7 cellular contexts compared by ENCODE assay signal in genomic region chr10:102119417-102120141, GRCh38. TPM values are rescaled to one million over a fixed set of nuclear protein-coding genes. Genes with fewer than 3 reads are reported as not detected.
A peak's percentile ranks its signal among the peaks of the same experiment; 100 is the strongest.
DNase-seq lines count a peak whose midpoint lies in the region; ATAC-seq and TF ChIP-seq lines count a peak whose summit lies in the region.

No MANE protein-coding gene starts in this region.

- no peak for TF ChIP-seq RAD21 in liver (IDR thresholded peaks at IDR 0.05)

- H3K27ac ChIP-seq in ectodermal cell (ENCODE audit: insufficient read depth, low read depth, low read length, poor library complexity, severe bottlenecking) (peak overlapping the region; percentile 88), liver (ENCODE audit: low read depth in 1 of 2, low read length in 2 of 2) (peak overlapping the region; percentile 91 to 93)

- peak overlapping the region; percentile 49 to 58 for H3K9ac ChIP-seq in liver (ENCODE audit: low read depth in 1 of 2, low read length in 2 of 2)

- H3K9me3 ChIP-seq in ectodermal cell (ENCODE audit: control insufficient read depth, low read length) (no peaks in the 10 kb centered on the region), liver (ENCODE audit: control insufficient read depth in 4 of 4, low read length in 3 of 4) (no peaks in the 10 kb centered on the region)

- H3K27me3 ChIP-seq in GM06990 (replicated peaks; ENCODE audit: control insufficient read depth, insufficient read depth, low read length), result no peaks in the 10 kb centered on the region
- H3K27me3 ChIP-seq in ectodermal cell (ENCODE audit: control insufficient read depth, insufficient read depth, low read length, poor library complexity, severe bottlenecking), result no peaks in the 10 kb centered on the region
- H3K27me3 ChIP-seq in liver (ENCODE audit: control insufficient read depth in 4 of 4, insufficient read depth in 4 of 4, low read length in 3 of 4), result no peaks in the 10 kb centered on the region

- peak overlapping the region; percentile 93 for H3K4me3 ChIP-seq in GM06990 (replicated peaks; ENCODE audit: low read depth, low read length)
- H3K4me3 ChIP-seq in ectodermal cell (ENCODE audit: insufficient read depth, low read depth, low read length), result peak overlapping the region; percentile 83
- H3K4me3 ChIP-seq in liver (ENCODE audit: low read depth in 1 of 3, low read length in 3 of 3), result peak overlapping the region; percentile 68 to 89 (median 83)

- WGBS in ectodermal cell, 2 experiments, result 1% methylated on average over 22 of the region's 22 CpGs
- WGBS in liver, result 5% methylated on average over 22 of the region's 22 CpGs

- H3K36me3 ChIP-seq in GM06990 (ENCODE audit: control insufficient read depth, insufficient read depth, low read length), result no peaks in the 10 kb centered on the region; the same call in 1 of the 2 replicates
- H3K36me3 ChIP-seq in ectodermal cell (ENCODE audit: control insufficient read depth, insufficient read depth, low read length), result no peaks in the 10 kb centered on the region
- H3K36me3 ChIP-seq in liver (ENCODE audit: control insufficient read depth in 4 of 4, insufficient read depth in 3 of 4, low read depth in 1 of 4, low read length in 3 of 4), result no peaks in the 10 kb centered on the region

- H3K4me1 ChIP-seq in ectodermal cell (ENCODE audit: control insufficient read depth, insufficient read depth, low read length), result peaks cover 58% of the 10 kb centered on the region
- H3K4me1 ChIP-seq in liver (ENCODE audit: control insufficient read depth in 4 of 4, insufficient read depth in 4 of 4, low read length in 3 of 4), result peaks cover 11 to 56% (median 41%) of the 10 kb centered on the region in 4 donors

- no peak for ATAC-seq in HG03521 (IDR thresholded peaks at IDR 0.05; ENCODE audit: unreplicated experiment)

- DNase-seq in GM06990 (ENCODE audit: extremely low read depth, insufficient read length), result peak; percentile 55
- peak; percentile 25 for DNase-seq in LoVo (ENCODE audit: low spot score)
- peak; percentile 29 to 39 for DNase-seq in activated CD4-positive, alpha-beta T cell treated with anti-CD3 and anti-CD28 coated beads for 4 hours
- peak in 2 of 3 donors; percentile 32 to 57 for DNase-seq in stimulated activated CD4-positive, alpha-beta T cell treated with anti-CD3 and anti-CD28 coated beads, TNF-alpha, amount 100 ng/mL, for 48 hours (ENCODE audit: low read depth in 3 of 3)

- no peak for TF ChIP-seq CTCF in GM06990 (IDR thresholded peaks at IDR 0.05; ENCODE audit: insufficient read depth, low read length, poor library complexity, severe bottlenecking)
- TF ChIP-seq CTCF in liver (IDR thresholded peaks at IDR 0.05; ENCODE audit: low read depth, low read length, missing input control), result no peak

TF ChIP-seq in liver, 16 proteins besides CTCF, POLR2A, EP300 and RAD21:
- TF ChIP-seq, protein P1, sequence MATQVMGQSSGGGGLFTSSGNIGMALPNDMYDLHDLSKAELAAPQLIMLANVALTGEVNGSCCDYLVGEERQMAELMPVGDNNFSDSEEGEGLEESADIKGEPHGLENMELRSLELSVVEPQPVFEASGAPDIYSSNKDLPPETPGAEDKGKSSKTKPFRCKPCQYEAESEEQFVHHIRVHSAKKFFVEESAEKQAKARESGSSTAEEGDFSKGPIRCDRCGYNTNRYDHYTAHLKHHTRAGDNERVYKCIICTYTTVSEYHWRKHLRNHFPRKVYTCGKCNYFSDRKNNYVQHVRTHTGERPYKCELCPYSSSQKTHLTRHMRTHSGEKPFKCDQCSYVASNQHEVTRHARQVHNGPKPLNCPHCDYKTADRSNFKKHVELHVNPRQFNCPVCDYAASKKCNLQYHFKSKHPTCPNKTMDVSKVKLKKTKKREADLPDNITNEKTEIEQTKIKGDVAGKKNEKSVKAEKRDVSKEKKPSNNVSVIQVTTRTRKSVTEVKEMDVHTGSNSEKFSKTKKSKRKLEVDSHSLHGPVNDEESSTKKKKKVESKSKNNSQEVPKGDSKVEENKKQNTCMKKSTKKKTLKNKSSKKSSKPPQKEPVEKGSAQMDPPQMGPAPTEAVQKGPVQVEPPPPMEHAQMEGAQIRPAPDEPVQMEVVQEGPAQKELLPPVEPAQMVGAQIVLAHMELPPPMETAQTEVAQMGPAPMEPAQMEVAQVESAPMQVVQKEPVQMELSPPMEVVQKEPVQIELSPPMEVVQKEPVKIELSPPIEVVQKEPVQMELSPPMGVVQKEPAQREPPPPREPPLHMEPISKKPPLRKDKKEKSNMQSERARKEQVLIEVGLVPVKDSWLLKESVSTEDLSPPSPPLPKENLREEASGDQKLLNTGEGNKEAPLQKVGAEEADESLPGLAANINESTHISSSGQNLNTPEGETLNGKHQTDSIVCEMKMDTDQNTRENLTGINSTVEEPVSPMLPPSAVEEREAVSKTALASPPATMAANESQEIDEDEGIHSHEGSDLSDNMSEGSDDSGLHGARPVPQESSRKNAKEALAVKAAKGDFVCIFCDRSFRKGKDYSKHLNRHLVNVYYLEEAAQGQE (IDR thresholded peaks at IDR 0.05), result no peak
- TF ChIP-seq ATF3 (IDR thresholded peaks at IDR 0.05), result no peak
- no peak for TF ChIP-seq HNF4G (IDR thresholded peaks at IDR 0.05)
- no peak for TF ChIP-seq GABPA (IDR thresholded peaks at IDR 0.05 in 1 of 2, conservative IDR thresholded peaks at IDR 0.05 in 1 of 2)
- TF ChIP-seq YY1 (IDR thresholded peaks at IDR 0.05), result no peak
- TF ChIP-seq FOXA1 (IDR thresholded peaks at IDR 0.05), result no peak
- TF ChIP-seq HNF4A (conservative IDR thresholded peaks at IDR 0.05), result peak in 1 of 2 donors; percentile 42
- TF ChIP-seq NR2F2 (IDR thresholded peaks at IDR 0.05), result no peak
- TF ChIP-seq SP1 (IDR thresholded peaks at IDR 0.05), result peak; percentile 55
- no peak for TF ChIP-seq JUND (IDR thresholded peaks at IDR 0.05)
- TF ChIP-seq FOXA2 (IDR thresholded peaks at IDR 0.05), result no peak
- no peak for TF ChIP-seq TAF1 (conservative IDR thresholded peaks at IDR 0.05)
- no peak for TF ChIP-seq RXRA (IDR thresholded peaks at IDR 0.05)
- TF ChIP-seq, protein P2, sequence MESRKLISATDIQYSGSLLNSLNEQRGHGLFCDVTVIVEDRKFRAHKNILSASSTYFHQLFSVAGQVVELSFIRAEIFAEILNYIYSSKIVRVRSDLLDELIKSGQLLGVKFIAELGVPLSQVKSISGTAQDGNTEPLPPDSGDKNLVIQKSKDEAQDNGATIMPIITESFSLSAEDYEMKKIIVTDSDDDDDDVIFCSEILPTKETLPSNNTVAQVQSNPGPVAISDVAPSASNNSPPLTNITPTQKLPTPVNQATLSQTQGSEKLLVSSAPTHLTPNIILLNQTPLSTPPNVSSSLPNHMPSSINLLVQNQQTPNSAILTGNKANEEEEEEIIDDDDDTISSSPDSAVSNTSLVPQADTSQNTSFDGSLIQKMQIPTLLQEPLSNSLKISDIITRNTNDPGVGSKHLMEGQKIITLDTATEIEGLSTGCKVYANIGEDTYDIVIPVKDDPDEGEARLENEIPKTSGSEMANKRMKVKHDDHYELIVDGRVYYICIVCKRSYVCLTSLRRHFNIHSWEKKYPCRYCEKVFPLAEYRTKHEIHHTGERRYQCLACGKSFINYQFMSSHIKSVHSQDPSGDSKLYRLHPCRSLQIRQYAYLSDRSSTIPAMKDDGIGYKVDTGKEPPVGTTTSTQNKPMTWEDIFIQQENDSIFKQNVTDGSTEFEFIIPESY (IDR thresholded peaks at IDR 0.05), result no peak
- TF ChIP-seq EGR1 (IDR thresholded peaks at IDR 0.05; ENCODE audit: low read depth in 2 of 2), result no peak
- TF ChIP-seq MAX (IDR thresholded peaks at IDR 0.05), result no peak

RNA-seq across cellular contexts. Expression of gene LDB1, which starts 0.6 kb away (rescaled TPM):
- polyA plus RNA-seq in ectodermal cell (2013, experiment 1 of 4), result 153 TPM
- 154 TPM for polyA plus RNA-seq in ectodermal cell (2013, experiment 2 of 4)
- 123 TPM for polyA plus RNA-seq in ectodermal cell (2013, experiment 3 of 4)
- polyA plus RNA-seq in ectodermal cell (2013, experiment 4 of 4), result 130 TPM
- total RNA-seq in liver, result 10 to 100 TPM; 11.9 to 51.9 TPM
- 1 to 10 TPM; 2.4 to 8.6 TPM for polyA plus RNA-seq in liver

RNA-seq across cellular contexts. Expression of gene PPRC1, which starts 13.3 kb away (rescaled TPM):
- 43.4 TPM for polyA plus RNA-seq in ectodermal cell (2013, experiment 1 of 4)
- polyA plus RNA-seq in ectodermal cell (2013, experiment 2 of 4), result 49.1 TPM
- 31.6 TPM for polyA plus RNA-seq in ectodermal cell (2013, experiment 3 of 4)
- 33.1 TPM for polyA plus RNA-seq in ectodermal cell (2013, experiment 4 of 4)
- 1 to 10 TPM; 7.5 to 9.9 TPM for total RNA-seq in liver
- 10 to 100 TPM in 1 of 2 donors, 1 to 10 TPM in 1; 4.9 to 10.1 TPM for polyA plus RNA-seq in liver

RNA-seq across cellular contexts. Expression of gene NOLC1, which starts 32.6 kb away (rescaled TPM):
- 129 TPM for polyA plus RNA-seq in ectodermal cell (2013, experiment 1 of 4)
- polyA plus RNA-seq in ectodermal cell (2013, experiment 2 of 4), result 131 TPM
- polyA plus RNA-seq in ectodermal cell (2013, experiment 3 of 4), result 88.1 TPM
- polyA plus RNA-seq in ectodermal cell (2013, experiment 4 of 4), result 98.9 TPM
- total RNA-seq in liver, result 10 to 100 TPM; 16.9 to 23.8 TPM
- 10 to 100 TPM; 11.6 to 26.3 TPM for polyA plus RNA-seq in liver

RNA-seq across cellular contexts. Expression of gene HPS6, which starts 54.4 kb away (rescaled TPM):
- 11.3 TPM for polyA plus RNA-seq in ectodermal cell (2013, experiment 1 of 4)
- 10.6 TPM for polyA plus RNA-seq in ectodermal cell (2013, experiment 2 of 4)
- polyA plus RNA-seq in ectodermal cell (2013, experiment 3 of 4), result 8.4 TPM
- 9.2 TPM for polyA plus RNA-seq in ectodermal cell (2013, experiment 4 of 4)
- total RNA-seq in liver, result 10 to 100 TPM; 11.8 to 13.7 TPM
- 1 to 10 TPM; 2.5 to 8.2 TPM for polyA plus RNA-seq in liver
